In genomic region chr1:15128520-15129313, GRCh38 we compare ENCODE assay signal across 8 cellular contexts. TPM values are rescaled to one million over a fixed set of nuclear protein-coding genes. Genes with fewer than 3 reads are reported as not detected.
DNase-seq lines count a peak whose midpoint lies in the region; ATAC-seq and TF ChIP-seq lines count a peak whose summit lies in the region.

No MANE protein-coding gene starts in this region.

- no peaks in the 10 kb centered on the region for H3K4me1 Mint-ChIP-seq in activated CD4-positive, alpha-beta T cell treated with anti-CD3 and anti-CD28 coated beads for 36 hours

- H3K27ac ChIP-seq in liver (ENCODE audit: low read depth in 1 of 2, low read length in 2 of 2) = no peak overlapping the region

- H3K4me3 Mint-ChIP-seq in activated CD4-positive, alpha-beta T cell treated with anti-CD3 and anti-CD28 coated beads for 36 hours = no peak overlapping the region

- H3K4me3 ChIP-seq in liver (ENCODE audit: low read depth in 1 of 3, low read length in 3 of 3) = no peak overlapping the region

- no peak overlapping the region for H3K27ac Mint-ChIP-seq in activated CD4-positive, alpha-beta T cell treated with anti-CD3 and anti-CD28 coated beads for 36 hours

- H3K4me1 ChIP-seq in liver (ENCODE audit: control insufficient read depth in 4 of 4, insufficient read depth in 4 of 4, low read length in 3 of 4) = no peaks in the 10 kb centered on the region

- no peaks in the 10 kb centered on the region for H3K9me3 Mint-ChIP-seq in activated CD4-positive, alpha-beta T cell treated with anti-CD3 and anti-CD28 coated beads for 36 hours (ENCODE audit: low read depth)

- TF ChIP-seq CTCF in liver (IDR thresholded peaks at IDR 0.05; ENCODE audit: low read depth, low read length, missing input control) = peak; percentile 89

- WGBS in liver = 43% methylated on average over 18 of the region's 18 CpGs

- no peaks in the 10 kb centered on the region for H3K36me3 Mint-ChIP-seq in activated CD4-positive, alpha-beta T cell treated with anti-CD3 and anti-CD28 coated beads for 36 hours (ENCODE audit: low read depth)

- peak; percentile 92 to 96 for TF ChIP-seq RAD21 in liver (IDR thresholded peaks at IDR 0.05)

- no peaks in the 10 kb centered on the region for H3K36me3 ChIP-seq in liver (ENCODE audit: control insufficient read depth in 4 of 4, insufficient read depth in 3 of 4, low read depth in 1 of 4, low read length in 3 of 4)

- intact Hi-C loops in activated CD4-positive, alpha-beta T cell treated with anti-CD3 and anti-CD28 coated beads for 36 hours (cut with DNase I, micrococcal nuclease) = loop anchor here (1.0 to 10.0 kb wide), 4 partner anchors 24 to 306 kb away; partner anchors contain the start of gene CTRC (in 1 of the 2)

- H3K9ac ChIP-seq in liver (ENCODE audit: low read depth in 1 of 2, low read length in 2 of 2) = no peak overlapping the region

- ATAC-seq in HG02642 (IDR thresholded peaks at IDR 0.05; ENCODE audit: poor library complexity, unreplicated experiment) = peak; percentile 71
- peak; percentile 97 for ATAC-seq in activated CD4-positive, alpha-beta T cell treated with anti-CD3 and anti-CD28 coated beads for 36 hours
- ATAC-seq in GM18517 (IDR thresholded peaks at IDR 0.05; ENCODE audit: unreplicated experiment) = no peak

- H3K9me3 ChIP-seq in liver (ENCODE audit: control insufficient read depth in 4 of 4, low read length in 3 of 4) = no peaks in the 10 kb centered on the region

- DNase-seq in D341Med (ENCODE audit: low spot score) (peak; percentile 83), NCI-H446 treated with DMSO at 0.1 percent for 48 hours (lab: John Stamatoyannopoulos, UW) (peak; percentile 16), cerebellum (ENCODE audit: low spot score) (peak; percentile 85)
- DNase-seq in activated CD4-positive, alpha-beta T cell treated with anti-CD3 and anti-CD28 coated beads for 36 hours = peak; percentile 84
- DNase-seq in stimulated activated CD4-positive, alpha-beta T cell treated with anti-CD3 and anti-CD28 coated beads, TNF-alpha, amount 100 ng/mL, for 4 hours (ENCODE audit: low read depth in 3 of 3) = peak; percentile 40 to 57 (median 41)

- peaks cover 0 to 1% (median 0%) of the 10 kb centered on the region in 4 donors for H3K27me3 ChIP-seq in liver (ENCODE audit: control insufficient read depth in 4 of 4, insufficient read depth in 4 of 4, low read length in 3 of 4)

- CTCF ChIA-PET in activated CD4-positive, alpha-beta T cell treated with anti-CD3 and anti-CD28 coated beads for 36 hours (lab: Charles Lee) = interaction anchor here (0.5 to 4.0 kb wide), 43 partner anchors 8 to 303 kb away, joined by 3 to 82 read pairs (median 4); partner anchors contain the start of gene TMEM51

- POLR2A ChIA-PET in activated CD4-positive, alpha-beta T cell treated with anti-CD3 and anti-CD28 coated beads for 36 hours (lab: Charles Lee) = interaction anchor here (0.6 kb wide), 1 partner anchor 278 kb away, joined by 3 read pairs; no protein-coding TSS in a partner anchor

- H3K27me3 Mint-ChIP-seq in activated CD4-positive, alpha-beta T cell treated with anti-CD3 and anti-CD28 coated beads for 36 hours = peaks cover 3% of the 10 kb centered on the region

TF ChIP-seq in liver, 16 proteins besides CTCF, POLR2A, EP300 and RAD21:
- TF ChIP-seq, protein P1, sequence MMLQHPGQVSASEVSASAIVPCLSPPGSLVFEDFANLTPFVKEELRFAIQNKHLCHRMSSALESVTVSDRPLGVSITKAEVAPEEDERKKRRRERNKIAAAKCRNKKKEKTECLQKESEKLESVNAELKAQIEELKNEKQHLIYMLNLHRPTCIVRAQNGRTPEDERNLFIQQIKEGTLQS (IDR thresholded peaks at IDR 0.05) = no peak
- TF ChIP-seq FOXA2 (IDR thresholded peaks at IDR 0.05) = no peak
- TF ChIP-seq JUND (IDR thresholded peaks at IDR 0.05) = no peak
- no peak for TF ChIP-seq HNF4G (IDR thresholded peaks at IDR 0.05)
- TF ChIP-seq, protein P2, sequence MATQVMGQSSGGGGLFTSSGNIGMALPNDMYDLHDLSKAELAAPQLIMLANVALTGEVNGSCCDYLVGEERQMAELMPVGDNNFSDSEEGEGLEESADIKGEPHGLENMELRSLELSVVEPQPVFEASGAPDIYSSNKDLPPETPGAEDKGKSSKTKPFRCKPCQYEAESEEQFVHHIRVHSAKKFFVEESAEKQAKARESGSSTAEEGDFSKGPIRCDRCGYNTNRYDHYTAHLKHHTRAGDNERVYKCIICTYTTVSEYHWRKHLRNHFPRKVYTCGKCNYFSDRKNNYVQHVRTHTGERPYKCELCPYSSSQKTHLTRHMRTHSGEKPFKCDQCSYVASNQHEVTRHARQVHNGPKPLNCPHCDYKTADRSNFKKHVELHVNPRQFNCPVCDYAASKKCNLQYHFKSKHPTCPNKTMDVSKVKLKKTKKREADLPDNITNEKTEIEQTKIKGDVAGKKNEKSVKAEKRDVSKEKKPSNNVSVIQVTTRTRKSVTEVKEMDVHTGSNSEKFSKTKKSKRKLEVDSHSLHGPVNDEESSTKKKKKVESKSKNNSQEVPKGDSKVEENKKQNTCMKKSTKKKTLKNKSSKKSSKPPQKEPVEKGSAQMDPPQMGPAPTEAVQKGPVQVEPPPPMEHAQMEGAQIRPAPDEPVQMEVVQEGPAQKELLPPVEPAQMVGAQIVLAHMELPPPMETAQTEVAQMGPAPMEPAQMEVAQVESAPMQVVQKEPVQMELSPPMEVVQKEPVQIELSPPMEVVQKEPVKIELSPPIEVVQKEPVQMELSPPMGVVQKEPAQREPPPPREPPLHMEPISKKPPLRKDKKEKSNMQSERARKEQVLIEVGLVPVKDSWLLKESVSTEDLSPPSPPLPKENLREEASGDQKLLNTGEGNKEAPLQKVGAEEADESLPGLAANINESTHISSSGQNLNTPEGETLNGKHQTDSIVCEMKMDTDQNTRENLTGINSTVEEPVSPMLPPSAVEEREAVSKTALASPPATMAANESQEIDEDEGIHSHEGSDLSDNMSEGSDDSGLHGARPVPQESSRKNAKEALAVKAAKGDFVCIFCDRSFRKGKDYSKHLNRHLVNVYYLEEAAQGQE (IDR thresholded peaks at IDR 0.05) = no peak
- TF ChIP-seq NR2F2 (IDR thresholded peaks at IDR 0.05) = no peak
- no peak for TF ChIP-seq EGR1 (IDR thresholded peaks at IDR 0.05; ENCODE audit: low read depth in 2 of 2)
- TF ChIP-seq HNF4A (conservative IDR thresholded peaks at IDR 0.05) = no peak
- TF ChIP-seq MAX (IDR thresholded peaks at IDR 0.05) = no peak
- TF ChIP-seq YY1 (IDR thresholded peaks at IDR 0.05) = no peak
- TF ChIP-seq SP1 (IDR thresholded peaks at IDR 0.05) = no peak
- no peak for TF ChIP-seq TAF1 (conservative IDR thresholded peaks at IDR 0.05)
- TF ChIP-seq GABPA (IDR thresholded peaks at IDR 0.05 in 1 of 2, conservative IDR thresholded peaks at IDR 0.05 in 1 of 2) = no peak
- no peak for TF ChIP-seq RXRA (IDR thresholded peaks at IDR 0.05)
- TF ChIP-seq FOXA1 (IDR thresholded peaks at IDR 0.05) = no peak
- TF ChIP-seq, protein P3, sequence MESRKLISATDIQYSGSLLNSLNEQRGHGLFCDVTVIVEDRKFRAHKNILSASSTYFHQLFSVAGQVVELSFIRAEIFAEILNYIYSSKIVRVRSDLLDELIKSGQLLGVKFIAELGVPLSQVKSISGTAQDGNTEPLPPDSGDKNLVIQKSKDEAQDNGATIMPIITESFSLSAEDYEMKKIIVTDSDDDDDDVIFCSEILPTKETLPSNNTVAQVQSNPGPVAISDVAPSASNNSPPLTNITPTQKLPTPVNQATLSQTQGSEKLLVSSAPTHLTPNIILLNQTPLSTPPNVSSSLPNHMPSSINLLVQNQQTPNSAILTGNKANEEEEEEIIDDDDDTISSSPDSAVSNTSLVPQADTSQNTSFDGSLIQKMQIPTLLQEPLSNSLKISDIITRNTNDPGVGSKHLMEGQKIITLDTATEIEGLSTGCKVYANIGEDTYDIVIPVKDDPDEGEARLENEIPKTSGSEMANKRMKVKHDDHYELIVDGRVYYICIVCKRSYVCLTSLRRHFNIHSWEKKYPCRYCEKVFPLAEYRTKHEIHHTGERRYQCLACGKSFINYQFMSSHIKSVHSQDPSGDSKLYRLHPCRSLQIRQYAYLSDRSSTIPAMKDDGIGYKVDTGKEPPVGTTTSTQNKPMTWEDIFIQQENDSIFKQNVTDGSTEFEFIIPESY (IDR thresholded peaks at IDR 0.05) = no peak
TF ChIP-seq in liver: peak in this region for 0.

RNA-seq across cellular contexts. Expression of gene TMEM51, which starts 24.8 kb away (rescaled TPM):
- under 1 TPM in 1 of 2 experiments, not detected in 1; 0.11 TPM for total RNA-seq in activated CD4-positive, alpha-beta T cell treated with anti-CD3 and anti-CD28 coated beads for 36 hours
- 4.7 TPM for total RNA-seq in cerebellum
- total RNA-seq in liver = 1 to 10 TPM; 1.4 to 2.7 TPM
- 1 to 10 TPM; 1.3 to 2.3 TPM for polyA plus RNA-seq in liver

Comparison
In these comparisons a context has a peak if more than half of its experiments do, and no peak if none do; other contexts are left out.
1. DNase-seq: peak in every context shown above with its lines; median percentile 85 in cerebellum; 84 in activated CD4-positive, alpha-beta T cell treated with anti-CD3 and anti-CD28 coated beads for 36 hours; 83 in D341Med; 41 in stimulated activated CD4-positive, alpha-beta T cell treated with anti-CD3 and anti-CD28 coated beads, TNF-alpha, amount 100 ng/mL, for 4 hours; 16 in NCI-H446 treated with DMSO at 0.1 percent for 48 hours.